ENCODE assay signal across 9 cellular contexts in genomic region chr3:46934508-46935167, GRCh38. TPM values are rescaled to one million over a fixed set of nuclear protein-coding genes. Genes with fewer than 3 reads are reported as not detected.
A peak's percentile ranks its signal among the peaks of the same experiment; 100 is the strongest.
DNase-seq lines count a peak whose midpoint lies in the region; ATAC-seq and TF ChIP-seq lines count a peak whose summit lies in the region.
"Had no signal": no experiment of that assay in that cellular context is flagged by ENCODE, and none has a peak within 500 bp of the region (broad histone marks: within the 10 kb centered on the region; RNA-seq: fewer than 3 reads in every experiment).

No MANE protein-coding gene starts in this region.

- H3K27ac Mint-ChIP-seq in natural killer cell = no peak overlapping the region

- POLR2A ChIA-PET in RWPE1 (lab: Yijun Ruan, JAX; ENCODE audit: low non-redundant PET) = interaction anchor here (0.7 kb wide), 1 partner anchor 90 kb away, joined by 3 read pairs; no protein-coding TSS in a partner anchor

- peaks cover 13% of the 10 kb centered on the region for H3K36me3 Mint-ChIP-seq in natural killer cell

- TF ChIP-seq CTCF in RWPE1 (conservative IDR thresholded peaks at IDR 0.05; ENCODE audit: low read depth) = no peak
- TF ChIP-seq CTCF in fibroblast of villous mesenchyme (IDR thresholded peaks at IDR 0.05; ENCODE audit: insufficient read depth, low read depth, low read length) = no peak
- TF ChIP-seq CTCF in natural killer cell (IDR thresholded peaks at IDR 0.05) = no peak

- H3K4me3 ChIP-seq in fibroblast of villous mesenchyme (ENCODE audit: low read depth, low read length) = no peak overlapping the region

- no peak overlapping the region for H3K4me3 Mint-ChIP-seq in natural killer cell

- ATAC-seq in GM18909 (IDR thresholded peaks at IDR 0.05; ENCODE audit: poor library complexity, unreplicated experiment) (no peak), HG03457 (IDR thresholded peaks at IDR 0.05; ENCODE audit: unreplicated experiment) (no peak), natural killer cell (no peak), GM18498 (IDR thresholded peaks at IDR 0.05; ENCODE audit: unreplicated experiment) (no peak)

- peak overlapping the region; percentile 92 for H3K27ac ChIP-seq in RWPE1
- H3K27ac ChIP-seq: WERI-Rb-1 had no signal

- H3K4me1 Mint-ChIP-seq in natural killer cell = peaks cover 63 to 65% of the 10 kb centered on the region in 2 donors

- H3K27me3 Mint-ChIP-seq in natural killer cell (ENCODE audit: low read depth in 2 of 2) = no peaks in the 10 kb centered on the region

- CTCF ChIA-PET in RWPE1 (lab: Yijun Ruan, JAX) = interaction anchor here (0.6 to 1.0 kb wide), 2 partner anchors 25 to 204 kb away, joined by 3 read pairs; no protein-coding TSS in a partner anchor

- intact Hi-C loops in posterior vena cava (cut with DNase I) = no loop called here
- intact Hi-C loops in natural killer cell (cut with micrococcal nuclease) = no loop called here

- peak; percentile 54 for DNase-seq in Daoy (ENCODE audit: low read depth)
- DNase-seq in RWPE1 (ENCODE audit: low spot score) = peak; percentile 68
- peak; percentile 50 for DNase-seq in fibroblast of villous mesenchyme (ENCODE audit: low read depth)
- DNase-seq in posterior vena cava (ENCODE audit: low spot score) = peak; percentile 80
- no peak for DNase-seq in natural killer cell

- no peaks in the 10 kb centered on the region for H3K9me3 Mint-ChIP-seq in natural killer cell

RNA-seq across cellular contexts. Expression of gene CCDC12, which starts 41.9 kb away (rescaled TPM):
- 26.2 and 29.1 TPM in 2 replicates for total RNA-seq in Daoy (2014; rRNA removed; shearing (Covaris generic))
- total RNA-seq in fibroblast of villous mesenchyme (18.6 and 25.4 TPM in 2 replicates), posterior vena cava (10 to 100 TPM; 21.5 to 26.0 TPM), natural killer cell (100 to 1,000 TPM; 104 to 114 (median 111) TPM)

RNA-seq across cellular contexts. Expression of gene NBEAL2, which starts 44.8 kb away (rescaled TPM):
- total RNA-seq in Daoy (2014; rRNA removed; shearing (Covaris generic)) = 5.0 and 8.3 TPM in 2 replicates
- total RNA-seq in fibroblast of villous mesenchyme (3.5 and 5.5 TPM in 2 replicates), posterior vena cava (10 to 100 TPM; 26.0 to 33.1 TPM), natural killer cell (100 to 1,000 TPM; 453 to 536 (median 532) TPM)

RNA-seq across cellular contexts. Expression of gene PTH1R, which starts 57.1 kb away (rescaled TPM):
- not detected in 2 replicates for total RNA-seq in Daoy (2014; rRNA removed; shearing (Covaris generic))
- total RNA-seq in fibroblast of villous mesenchyme (2.3 and 2.6 TPM in 2 replicates), posterior vena cava (10 to 100 TPM in 1 of 2 donors, 1 to 10 TPM in 1; 5.8 to 17.9 TPM), natural killer cell (not detected)

Comparison
In these comparisons a context has a peak if more than half of its experiments do, and no peak if none do; other contexts are left out.
1. RNA of gene NBEAL2, which starts 44.8 kb away (total RNA-seq): 453 to 536 TPM in natural killer cell; 26.0 to 33.1 TPM in posterior vena cava, 5.0 to 8.3 TPM in Daoy and 3.5 to 5.5 TPM in fibroblast of villous mesenchyme; every median in the first group is over 10 times any median in the second.